In the genomic region with DNA sequence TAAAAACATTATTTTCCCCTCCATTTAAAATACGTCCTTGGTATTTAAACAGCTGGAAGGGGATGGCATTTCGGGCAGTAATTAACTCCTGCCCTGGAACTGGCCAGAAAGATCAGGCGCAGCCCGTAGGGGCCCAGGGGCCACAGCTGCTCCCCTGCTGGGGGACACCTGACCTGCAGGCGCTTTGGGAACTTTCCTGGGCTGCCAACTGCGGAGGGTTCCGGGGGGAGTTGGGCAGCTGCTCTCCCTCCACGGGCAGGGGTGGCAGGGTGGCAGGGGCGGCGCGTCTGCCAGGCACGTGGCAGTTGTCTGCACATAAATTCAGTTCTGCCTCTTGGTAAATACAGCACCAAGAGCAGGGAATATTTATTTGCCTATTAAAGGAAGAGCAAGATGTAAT, we compare ENCODE assay signal across 18 cellular contexts. TPM values are rescaled to one million over a fixed set of nuclear protein-coding genes. Genes with fewer than 3 reads are reported as not detected.
DNase-seq lines count a peak whose midpoint lies in the region; ATAC-seq and TF ChIP-seq lines count a peak whose summit lies in the region.
"Had no signal": no experiment of that assay in that cellular context is flagged by ENCODE, and none has a peak within 500 bp of the region (broad histone marks: within the 10 kb centered on the region; RNA-seq: fewer than 3 reads in every experiment).

No MANE protein-coding gene starts in this region.

- H3K9me3 ChIP-seq in AG04450 (ENCODE audit: control insufficient read depth, insufficient read depth, low read length) (peaks cover 4% of the 10 kb centered on the region; the same call in 1 of the 2 replicates), HUES6 (ENCODE audit: control insufficient read depth, insufficient read depth, low read depth, low read length) (no peaks in the 10 kb centered on the region), prostate gland (no peaks in the 10 kb centered on the region)
- H3K9me3 ChIP-seq: Caco-2, mucosa of descending colon had no signal

- no peak overlapping the region for H3K9ac ChIP-seq in HUES6 (ENCODE audit: low read length)

- no peaks in the 10 kb centered on the region for H3K27me3 ChIP-seq in AG04450 (ENCODE audit: control insufficient read depth, insufficient read depth, low read length)
- no peaks in the 10 kb centered on the region for H3K27me3 ChIP-seq in HUES6 (ENCODE audit: control insufficient read depth, insufficient read depth, low read length)
- H3K27me3 ChIP-seq in prostate gland (replicated peaks; ENCODE audit: insufficient read depth), result no peaks in the 10 kb centered on the region

- POLR2A ChIA-PET in AG04450 (lab: Yijun Ruan, JAX), result no interaction called here

- no peaks in the 10 kb centered on the region for H3K27me3 Mint-ChIP-seq in brain
- H3K27me3 Mint-ChIP-seq: activated naive CD8-positive, alpha-beta T cell treated with anti-CD3 and anti-CD28 coated beads, Interleukin-2, amount 50 U/mL, for 24 hours; effector memory CD8-positive, alpha-beta T cell; stimulated activated naive CD8-positive, alpha-beta T cell treated with anti-CD3 and anti-CD28 coated beads, Interleukin-15, Interleukin-2, amounts not matched to agents 100 ng/mL and 50 ng/mL, for 24 hours had no signal

- H3K27ac ChIP-seq in AG04450 (ENCODE audit: low read depth, low read length) (no peak overlapping the region), HUES6 (ENCODE audit: low read depth, low read length) (0 out of 2 replicates have a peak overlapping the region, but pooled peaks have one; percentile 6), prostate gland (peak overlapping the region; percentile 72 to 76)

- H3K27ac Mint-ChIP-seq in brain, result peak overlapping the region; percentile 75 to 92 (median 89)
- H3K27ac Mint-ChIP-seq: activated naive CD8-positive, alpha-beta T cell treated with anti-CD3 and anti-CD28 coated beads, Interleukin-2, amount 50 U/mL, for 24 hours; activated T-cell treated with anti-CD3 and anti-CD28 coated beads, Interleukin-2, amount 50 U/mL, for 72 hours; stimulated activated naive CD8-positive, alpha-beta T cell treated with anti-CD3 and anti-CD28 coated beads, Interleukin-15, Interleukin-2, amounts not matched to agents 100 ng/mL and 50 ng/mL, for 24 hours had no signal

- H3K9me3 Mint-ChIP-seq in brain, result peaks cover 0 to 3% (median 0%) of the 10 kb centered on the region in 5 experiments
- H3K9me3 Mint-ChIP-seq: activated naive CD8-positive, alpha-beta T cell treated with anti-CD3 and anti-CD28 coated beads, Interleukin-2, amount 50 U/mL, for 24 hours; activated T-cell treated with anti-CD3 and anti-CD28 coated beads, Interleukin-2, amount 50 U/mL, for 72 hours; effector memory CD8-positive, alpha-beta T cell; stimulated activated naive CD8-positive, alpha-beta T cell treated with anti-CD3 and anti-CD28 coated beads, Interleukin-15, Interleukin-2, amounts not matched to agents 100 ng/mL and 50 ng/mL, for 24 hours had no signal

- H3K4me1 Mint-ChIP-seq in brain, result peaks cover 39% of the 10 kb centered on the region
- H3K4me1 Mint-ChIP-seq: activated naive CD8-positive, alpha-beta T cell treated with anti-CD3 and anti-CD28 coated beads, Interleukin-2, amount 50 U/mL, for 24 hours had no signal

- DNase-seq in AG04450 (ENCODE audit: low read depth, low spot score), result no peak
- DNase-seq in prostate gland (ENCODE audit: low spot score), result no peak
- DNase-seq in lower leg skin (ENCODE audit: low spot score in 2 of 2), result no peak
- no peak for DNase-seq in activated effector memory CD4-positive, alpha-beta T cell treated with Interleukin-2 at 50 U/mL for 16 hours
- no peak for DNase-seq in Ammon's horn (ENCODE audit: low spot score)
- DNase-seq: activated CD4-positive, alpha-beta T cell treated with anti-CD3 and anti-CD28 coated beads, Interleukin-2, amount 50 U/mL, for 48 hours; activated naive CD8-positive, alpha-beta T cell treated with anti-CD3 and anti-CD28 coated beads, Interleukin-2, amount 50 U/mL, for 24 hours; activated T-cell treated with anti-CD3 and anti-CD28 coated beads, Interleukin-2, amount 50 U/mL, for 72 hours; Caco-2; central memory CD4-positive, alpha-beta T cell; effector memory CD8-positive, alpha-beta T cell; stimulated activated CD4-positive, alpha-beta T cell treated with anti-CD3 and anti-CD28 coated beads, Interleukin-12 subunit alpha, Interleukin-12 subunit beta, amount 100 ng/mL, for 4 hours had no signal

- H3K4me1 ChIP-seq in HUES6 (ENCODE audit: control insufficient read depth, insufficient read depth, low read length), result no peaks in the 10 kb centered on the region; the same call in 1 of the 2 replicates
- peaks cover 12% of the 10 kb centered on the region for H3K4me1 ChIP-seq in prostate gland (replicated peaks)

- TF ChIP-seq CTCF in AG04450 (IDR thresholded peaks at IDR 0.05; ENCODE audit: low read depth, low read length) (0 out of 2 replicates have a peak, but pooled peaks have one; percentile 13), brain (conservative IDR thresholded peaks at IDR 0.05) (peak in 1 of 2 experiments; percentile 13), prostate gland (IDR thresholded peaks at IDR 0.05) (peak in 1 of 4 experiments; percentile 9), lower leg skin (IDR thresholded peaks at IDR 0.05) (no peak)

- H3K4me3 ChIP-seq in AG04450 (ENCODE audit: low read depth, low read length), result no peak overlapping the region
- no peak overlapping the region for H3K4me3 ChIP-seq in HUES6 (ENCODE audit: low read depth, low read length)
- H3K4me3 ChIP-seq in prostate gland, result no peak overlapping the region
- H3K4me3 ChIP-seq in lower leg skin (ENCODE audit: low read depth, poor library complexity, severe bottlenecking), result no peak overlapping the region
- H3K4me3 ChIP-seq: mucosa of descending colon had no signal

- no peak for ATAC-seq in HG03565 (IDR thresholded peaks at IDR 0.05; ENCODE audit: unreplicated experiment)
- ATAC-seq: activated naive CD8-positive, alpha-beta T cell treated with anti-CD3 and anti-CD28 coated beads, Interleukin-2, amount 50 U/mL, for 24 hours; activated T-cell treated with anti-CD3 and anti-CD28 coated beads, Interleukin-2, amount 50 U/mL, for 72 hours; effector memory CD8-positive, alpha-beta T cell; left lobe of liver; mucosa of descending colon had no signal

- peaks cover 11% of the 10 kb centered on the region for H3K36me3 Mint-ChIP-seq in brain

- no peak overlapping the region for H3K4me3 Mint-ChIP-seq in brain
- H3K4me3 Mint-ChIP-seq: activated naive CD8-positive, alpha-beta T cell treated with anti-CD3 and anti-CD28 coated beads, Interleukin-2, amount 50 U/mL, for 24 hours; activated T-cell treated with anti-CD3 and anti-CD28 coated beads, Interleukin-2, amount 50 U/mL, for 72 hours; effector memory CD8-positive, alpha-beta T cell; stimulated activated naive CD8-positive, alpha-beta T cell treated with anti-CD3 and anti-CD28 coated beads, Interleukin-15, Interleukin-2, amounts not matched to agents 100 ng/mL and 50 ng/mL, for 24 hours had no signal

- TF ChIP-seq POLR2A in prostate gland (IDR thresholded peaks at IDR 0.05) (no peak), lower leg skin (IDR thresholded peaks at IDR 0.05) (no peak)

- CTCF ChIA-PET in AG04450 (lab: Charles Lee), result no interaction called here

- WGBS in prostate gland, result 54% methylated on average over 10 of the region's 12 CpGs
- 83 to 90% methylated on average over 10 to 12 of the region's 12 CpGs for WGBS in lower leg skin, 2 donors

- intact Hi-C loops in prostate gland (cut with DNase I) (loop anchor here (10.0 kb wide), 1 partner anchor 507 kb away; no protein-coding TSS in a partner anchor), lower leg skin (cut with DNase I; ENCODE audit: low total_unique reads) (loop anchor here (10.0 kb wide), 1 partner anchor 97 kb away; no protein-coding TSS in a partner anchor)

- H3K36me3 ChIP-seq in HUES6 (ENCODE audit: control insufficient read depth, insufficient read depth, low read length) (no peaks in the 10 kb centered on the region), prostate gland (no peaks in the 10 kb centered on the region)

RNA-seq across cellular contexts. Expression of a gene that starts 30.1 kb away (rescaled TPM):
- polyA plus RNA-seq in AG04450 (2011; rRNA removed), result 25.2 and 27.3 TPM in 2 replicates
- polyA minus RNA-seq in AG04450 (2011; rRNA and poly(A)+ RNA removed), result 10.5 and 11.9 TPM in 2 replicates
- polyA plus RNA-seq in brain (ENCODE audit: insufficient read depth, low read depth, low replicate concordance), result 35.2 TPM
- total RNA-seq in prostate gland, result 10 to 100 TPM; 30.6 to 35.3 TPM
- total RNA-seq in lower leg skin, result 10 to 100 TPM; 19.8 to 36.7 (median 26.1) TPM
